Comparison of ENCODE assay signal across 8 cellular contexts in the genomic region with DNA sequence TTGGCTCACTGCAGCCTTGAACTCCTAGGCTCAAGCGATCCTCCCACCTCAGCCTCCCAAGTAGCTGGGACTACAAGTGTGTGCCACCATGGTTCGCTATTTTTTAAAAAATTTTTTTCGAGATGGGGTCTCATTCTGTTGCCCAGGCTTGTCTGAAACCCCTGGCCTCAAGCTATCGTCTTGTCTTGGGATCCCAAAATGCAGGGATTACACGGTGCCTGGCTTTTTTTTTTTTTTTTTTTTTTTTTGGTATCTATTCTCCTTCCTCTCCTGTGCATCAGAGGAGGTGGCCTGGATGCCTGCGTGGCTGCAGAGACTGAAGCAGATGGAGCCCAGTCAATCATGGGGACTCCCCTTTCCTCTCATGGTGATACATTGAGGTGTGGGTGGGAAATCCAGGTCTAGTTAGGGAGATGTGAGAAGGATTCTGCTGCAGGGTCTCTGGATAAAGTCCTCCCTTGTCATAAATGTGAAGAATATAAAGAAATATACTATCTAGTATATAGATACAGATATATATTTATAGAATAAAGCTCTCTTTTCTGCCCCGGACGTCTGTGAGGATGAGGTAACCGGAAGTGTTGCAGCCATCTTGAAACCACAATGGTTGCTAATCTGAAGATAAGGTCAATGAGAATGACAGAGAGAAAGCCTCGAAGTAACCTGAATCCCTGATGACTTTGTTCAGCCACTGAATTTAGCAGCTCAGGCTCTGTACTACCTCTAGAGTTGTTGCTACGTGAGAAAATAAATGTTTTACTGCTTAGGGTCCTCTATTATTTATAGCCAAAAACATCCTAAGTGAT. TPM values are rescaled to one million over a fixed set of nuclear protein-coding genes. Genes with fewer than 3 reads are reported as not detected.
A peak's percentile ranks its signal among the peaks of the same experiment; 100 is the strongest.
DNase-seq lines count a peak whose midpoint lies in the region; ATAC-seq, FAIRE-seq and TF ChIP-seq lines count a peak whose summit lies in the region.
"Had no signal": no experiment of that assay in that cellular context is flagged by ENCODE, and none has a peak within 500 bp of the region (broad histone marks: within the 10 kb centered on the region; RNA-seq: fewer than 3 reads in every experiment).

No MANE protein-coding gene starts in this region.

- intact Hi-C loops in left colon (cut with DNase I, micrococcal nuclease): no loop called here

- CTCF ChIA-PET in GM10248 (lab: Yijun Ruan, JAX): interaction anchor here (1.0 to 2.7 kb wide), 4 partner anchors 11 to 352 kb away, joined by 3 to 8 read pairs (median 4); no protein-coding TSS in a partner anchor

- ATAC-seq in HG03457 (IDR thresholded peaks at IDR 0.05; ENCODE audit: unreplicated experiment): peak; percentile 39
- ATAC-seq in left colon: no peak

- DNase-seq in GM19239 (ENCODE audit: insufficient read length, low spot score): no peak
- peak; percentile 57 for DNase-seq in activated CD4-positive, alpha-beta T cell treated with anti-CD3 and anti-CD28 coated beads for 48 hours
- peak; percentile 9 to 28 for DNase-seq in stimulated activated CD4-positive, alpha-beta T cell treated with anti-CD3 and anti-CD28 coated beads, Interleukin-2, amount 100 ng/mL, for 48 hours
- DNase-seq in left colon: no peak
- DNase-seq in NCI-H524 (lab: John Stamatoyannopoulos, UW): no peak
- no peak for DNase-seq in GM10248 (ENCODE audit: extremely low spot score)

- peak; percentile 84 for FAIRE-seq in GM19239 (lab: Jason Lieb, UNC)

- POLR2A ChIA-PET in GM10248 (lab: Yijun Ruan, JAX): no interaction called here

- TF ChIP-seq CTCF in GM10248 (IDR thresholded peaks at IDR 0.05; ENCODE audit: control extremely low read depth, extremely low read depth, low read depth, missing control alignments): no peak

RNA-seq across cellular contexts. Expression of gene RGSL1, which starts 19.5 kb away (rescaled TPM):
- total RNA-seq in left colon: not detected
- total RNA-seq: fibroblast of lung had no signal

RNA-seq across cellular contexts. Expression of gene TEDDM1, which starts 30.0 kb away (rescaled TPM):
- not detected for total RNA-seq in left colon
- total RNA-seq: fibroblast of lung had no signal

RNA-seq across cellular contexts. Expression of gene GLUL, which starts 38.9 kb away (rescaled TPM):
- total RNA-seq in left colon: 100 to 1,000 TPM; 436 to 776 TPM

Comparison
In these comparisons a context has a peak if more than half of its experiments do, and no peak if none do; other contexts are left out.
1. DNase-seq: peak in activated CD4-positive, alpha-beta T cell treated with anti-CD3 and anti-CD28 coated beads for 48 hours (single experiment) and stimulated activated CD4-positive, alpha-beta T cell treated with anti-CD3 and anti-CD28 coated beads, Interleukin-2, amount 100 ng/mL, for 48 hours (2 of 2); none in GM19239 (single experiment), left colon (0 of 2), NCI-H524 (0 of 2) and GM10248 (single experiment).